35 cellular contexts compared by ENCODE assay signal in the genomic region with DNA sequence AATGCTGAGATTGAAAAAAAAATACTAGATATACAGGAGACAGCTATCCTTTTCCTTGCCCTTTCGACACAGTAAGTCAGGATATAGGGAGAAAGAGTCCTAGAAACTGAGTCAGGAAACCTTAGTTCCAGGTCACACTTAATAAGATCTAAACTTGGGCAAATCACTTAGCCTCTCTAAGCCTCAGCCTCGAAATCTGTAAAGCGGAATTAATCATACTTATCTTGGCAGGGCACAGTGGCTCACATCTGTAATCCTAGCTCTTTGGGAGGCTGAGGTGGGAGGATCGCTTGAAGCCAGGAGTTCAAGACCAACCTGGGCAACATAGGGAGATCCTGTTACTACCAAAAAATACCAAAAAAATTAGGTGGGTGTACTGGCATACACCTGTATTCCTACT.
"Had no signal": no experiment of that assay in that cellular context is flagged by ENCODE, and none has a peak within 500 bp of the region (broad histone marks: within the 10 kb centered on the region; RNA-seq: fewer than 3 reads in every experiment).

No MANE protein-coding gene starts in this region.

- H3K9me3 ChIP-seq: MG63 had no signal

- H3K27me3 ChIP-seq: MG63 had no signal

- H3K4me3 ChIP-seq: MG63 had no signal

- H3K36me3 ChIP-seq: MG63 had no signal

- H3K27ac ChIP-seq: KMS-11 had no signal

- DNase-seq: Karpas-422, Kasumi-1, KG1, MG63, MM.1S, MV-4-11, NCI-H1048, NCI-H1092, NCI-H1092 treated with DMSO at 0.1 percent for 48 hours, NCI-H1105, NCI-H1105 treated with DMSO at 0.1 percent for 48 hours, NCI-H1417, NCI-H1417 treated with DMSO at 0.1 percent for 48 hours, NCI-H1436, NCI-H1436 treated with DMSO at 0.1 percent for 48 hours, NCI-H146, NCI-H1694, NCI-H1694 treated with DMSO at 0.1 percent for 48 hours, NCI-H187, NCI-H187 treated with DMSO at 0.1 percent for 48 hours, NCI-H1930, NCI-H2029, NCI-H2029 treated with DMSO at 0.1 percent for 48 hours, NCI-H2081, NCI-H2081 treated with DMSO at 0.1 percent for 48 hours, NCI-H2107, NCI-H2171, NCI-H2171 treated with DMSO at 0.1 percent for 48 hours, NCI-H2227 treated with DMSO at 0.1 percent for 48 hours, NCI-H226, NCI-H345, NCI-H446, NCI-H446 treated with DMSO at 0.1 percent for 48 hours, NCI-H510A had no signal

- H3K9ac ChIP-seq: KMS-11 had no signal

- H3K4me2 ChIP-seq: KMS-11 had no signal
